Comparison of ENCODE assay signal across 12 cellular contexts in the genomic region with DNA sequence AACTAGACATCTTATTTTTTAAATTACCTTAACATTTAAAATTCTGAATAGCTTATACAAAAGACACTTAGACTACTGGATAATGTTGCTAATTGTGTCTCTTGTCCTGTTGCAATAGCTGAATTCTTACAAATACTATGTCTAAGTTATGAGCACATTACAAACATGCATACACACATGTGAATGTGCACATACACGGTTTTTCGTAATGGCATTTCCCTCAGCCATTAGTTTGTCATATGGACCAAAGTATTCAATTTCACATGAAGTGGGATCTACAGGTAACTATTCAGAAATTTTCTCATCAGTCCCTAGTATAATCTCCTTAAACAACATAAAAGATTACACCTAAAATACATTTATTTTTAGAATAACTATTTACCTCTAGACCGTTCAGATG.
DNase-seq lines count a peak whose midpoint lies in the region; ATAC-seq and TF ChIP-seq lines count a peak whose summit lies in the region.
"Had no signal": no experiment of that assay in that cellular context is flagged by ENCODE, and none has a peak within 500 bp of the region (broad histone marks: within the 10 kb centered on the region; RNA-seq: fewer than 3 reads in every experiment).

No MANE protein-coding gene starts in this region.

- H3K4me3 ChIP-seq in SK-N-SH (ENCODE audit: low read depth in 2 of 2, low read length in 1 of 2) (peak overlapping the region in 1 of 2 experiments; percentile 27; a peak in 1 of 4 replicates), muscle layer of duodenum (ENCODE audit: low read depth in 1 of 2, low read length in 2 of 2) (no peak overlapping the region), upper lobe of right lung (no peak overlapping the region), mesendoderm (ENCODE audit: low read length) (no peak overlapping the region)

- no peak overlapping the region for H4K8ac ChIP-seq in mesendoderm (ENCODE audit: low read depth, low read length)

- no peak overlapping the region for H4K5ac ChIP-seq in mesendoderm (ENCODE audit: low read length)

- TF ChIP-seq RAD21 in SK-N-SH (IDR thresholded peaks at IDR 0.05; ENCODE audit: low read length) = no peak

- peak overlapping the region; percentile 81 to 97; a peak in 3 of 4 replicates for H3K27ac ChIP-seq in SK-N-SH (ENCODE audit: low read depth in 2 of 2, low read length in 1 of 2)
- peak overlapping the region; percentile 58 for H3K27ac ChIP-seq in muscle layer of duodenum (ENCODE audit: low read length)
- peak overlapping the region; percentile 71 for H3K27ac ChIP-seq in upper lobe of right lung
- H3K27ac ChIP-seq in mesendoderm (ENCODE audit: low read depth, low read length) = no peak overlapping the region
- H3K27ac ChIP-seq: 22Rv1 had no signal

- H3K36me3 ChIP-seq in SK-N-SH (replicated peaks in 1 of 2; ENCODE audit: control insufficient read depth in 1 of 2, insufficient read depth in 2 of 2, low read length in 1 of 2) (no peaks in the 10 kb centered on the region), muscle layer of duodenum (ENCODE audit: control insufficient read depth in 1 of 2, insufficient read depth in 2 of 2, low read length in 2 of 2) (no peaks in the 10 kb centered on the region), upper lobe of right lung (no peaks in the 10 kb centered on the region), mesendoderm (ENCODE audit: control insufficient read depth, insufficient read depth, low read length) (no peaks in the 10 kb centered on the region)

- no peak overlapping the region for H2AK5ac ChIP-seq in mesendoderm (ENCODE audit: low read length)

- H3K79me2 ChIP-seq in SK-N-SH (ENCODE audit: insufficient read depth) (no peaks in the 10 kb centered on the region), mesendoderm (ENCODE audit: control insufficient read depth, insufficient read depth, low read length) (no peaks in the 10 kb centered on the region)

- H3K27me3 ChIP-seq in SK-N-SH (ENCODE audit: insufficient read depth) (no peaks in the 10 kb centered on the region), muscle layer of duodenum (ENCODE audit: low read depth, low read length) (no peaks in the 10 kb centered on the region), upper lobe of right lung (no peaks in the 10 kb centered on the region), mesendoderm (ENCODE audit: insufficient read depth, low read length, poor library complexity) (no peaks in the 10 kb centered on the region)

- H3K9ac ChIP-seq in SK-N-SH = peak overlapping the region; percentile 68
- H3K9ac ChIP-seq in mesendoderm (ENCODE audit: low read length) = no peak overlapping the region

- no peak overlapping the region for H2BK5ac ChIP-seq in mesendoderm (ENCODE audit: low read length)

- no peak overlapping the region for H3K18ac ChIP-seq in mesendoderm (ENCODE audit: low read length)

- no peak overlapping the region for H3K23ac ChIP-seq in mesendoderm (ENCODE audit: low read length)

- intact Hi-C loops in upper lobe of right lung (cut with DNase I) = no loop called here

- H3K56ac ChIP-seq in mesendoderm (ENCODE audit: low read length) = no peak overlapping the region

- POLR2A ChIA-PET in SK-N-SH (lab: Yijun Ruan, JAX) = no interaction called here

- CTCF ChIA-PET in SK-N-SH (lab: Yijun Ruan, JAX) = interaction anchor here (0.7 to 1.3 kb wide), 2 partner anchors 10 to 91 kb away, joined by 3 to 8 read pairs; no protein-coding TSS in a partner anchor

- DNase-seq in SK-N-SH (no peak), dermis blood vessel endothelial cell (peak; percentile 42), upper lobe of right lung (no peak), mesendoderm (no peak), HCEC 1CT (no peak)
- no peak for DNase-seq in activated CD4-positive, alpha-beta T cell treated with anti-CD3 and anti-CD28 coated beads, Interleukin-2, amount 50 U/mL, for 1 hour
- DNase-seq: activated effector memory CD4-positive, alpha-beta T cell treated with Interleukin-2 at 50 U/mL for 16 hours; midbrain; NCI-H2171 had no signal

- H3K9me3 ChIP-seq in SK-N-SH = no peaks in the 10 kb centered on the region
- no peaks in the 10 kb centered on the region for H3K9me3 ChIP-seq in muscle layer of duodenum (ENCODE audit: control insufficient read depth in 1 of 2, low read length in 2 of 2)
- H3K9me3 ChIP-seq in upper lobe of right lung = no peaks in the 10 kb centered on the region

- 90% methylated on average over 3 of the region's 3 CpGs for WGBS in SK-N-SH (ENCODE audit: low lambda C conversion rate)
- WGBS in mesendoderm (ENCODE audit: extremely low coverage, insufficient coverage, low lambda C conversion rate) = no CpG with 5 or more reads among the region's 3 CpGs

- H3F3A ChIP-seq in SK-N-SH (replicated peaks; ENCODE audit: insufficient read depth) = peaks cover 23% of the 10 kb centered on the region

- ATAC-seq in SK-N-SH treated with all-trans-retinoic acid at 6 μM for 48 hours = no peak
- no peak for ATAC-seq in upper lobe of right lung

- no peaks in the 10 kb centered on the region for H3K9me2 ChIP-seq in SK-N-SH

- no peak for TF ChIP-seq EP300 in SK-N-SH (IDR thresholded peaks at IDR 0.05; ENCODE audit: borderline replicate concordance in 1 of 2, low read depth in 1 of 2, low read length in 1 of 2)

- H2BK15ac ChIP-seq in mesendoderm (replicated peaks; ENCODE audit: low read depth) = no peak overlapping the region

- no peak overlapping the region for H2BK120ac ChIP-seq in mesendoderm (ENCODE audit: low read depth, low read length)

- H3K79me1 ChIP-seq in mesendoderm (ENCODE audit: low read length) = no peaks in the 10 kb centered on the region

- H3K4me1 ChIP-seq in SK-N-SH (ENCODE audit: control insufficient read depth in 1 of 2, insufficient read depth in 2 of 2, low read depth in 1 of 2, low read length in 1 of 2) (peaks cover 0 to 21% of the 10 kb centered on the region in 2 experiments; a peak in 1 of 4 replicates), muscle layer of duodenum (ENCODE audit: control insufficient read depth in 1 of 2, insufficient read depth in 2 of 2, low read length in 2 of 2) (no peaks in the 10 kb centered on the region), upper lobe of right lung (peaks cover 6% of the 10 kb centered on the region), mesendoderm (ENCODE audit: control insufficient read depth, low read depth, low read length) (no peaks in the 10 kb centered on the region)

- no peak overlapping the region for H3K4ac ChIP-seq in mesendoderm (ENCODE audit: low read depth, low read length)

- H3K4me2 ChIP-seq in SK-N-SH (peak overlapping the region; percentile 62; the same call in 1 of the 2 replicates), mesendoderm (ENCODE audit: low read length) (no peak overlapping the region)

- H2AFZ ChIP-seq in SK-N-SH (ENCODE audit: low read depth) = peak overlapping the region; percentile 45

- TF ChIP-seq CTCF in SK-N-SH (IDR thresholded peaks at IDR 0.05) (no peak), upper lobe of right lung (IDR thresholded peaks at IDR 0.05) (no peak)

- no peaks in the 10 kb centered on the region for H4K20me1 ChIP-seq in SK-N-SH (ENCODE audit: insufficient read depth)

TF ChIP-seq in SK-N-SH, 30 proteins besides CTCF, POLR2A, EP300 and RAD21 (continues in another document):
- TF ChIP-seq RXRA (IDR thresholded peaks at IDR 0.05; ENCODE audit: borderline replicate concordance, low read depth) = no peak
- TF ChIP-seq JUND (IDR thresholded peaks at IDR 0.05) = no peak
- no peak for TF ChIP-seq EZH2phosphoT487 (IDR thresholded peaks at IDR 0.05; ENCODE audit: borderline replicate concordance, low read depth)
- TF ChIP-seq SMC3 (IDR thresholded peaks at IDR 0.05; ENCODE audit: low read depth, low read length) = no peak
- no peak for TF ChIP-seq GATA2 (CRISPR knock-in tag; IDR thresholded peaks at IDR 0.05)
- no peak for TF ChIP-seq ZBTB33 (IDR thresholded peaks at IDR 0.05; ENCODE audit: borderline replicate concordance, low read depth)
- TF ChIP-seq MXI1 (IDR thresholded peaks at IDR 0.05; ENCODE audit: low read depth, low read length) = no peak

TF ChIP-seq in SK-N-SH treated with all-trans-retinoic acid at 6 μM for 48 hours, 23 proteins besides CTCF, POLR2A, EP300 and RAD21:
- TF ChIP-seq OSR1 (CRISPR knock-in tag; IDR thresholded peaks at IDR 0.05) (no peak), RARB (CRISPR knock-in tag; IDR thresholded peaks at IDR 0.05) (no peak), ZFP30 (CRISPR knock-in tag; IDR thresholded peaks at IDR 0.05) (no peak), ISL1 (CRISPR knock-in tag; IDR thresholded peaks at IDR 0.05) (no peak), CREB5 (CRISPR knock-in tag; IDR thresholded peaks at IDR 0.05; ENCODE audit: low read depth) (no peak)
- TF ChIP-seq, protein P1, sequence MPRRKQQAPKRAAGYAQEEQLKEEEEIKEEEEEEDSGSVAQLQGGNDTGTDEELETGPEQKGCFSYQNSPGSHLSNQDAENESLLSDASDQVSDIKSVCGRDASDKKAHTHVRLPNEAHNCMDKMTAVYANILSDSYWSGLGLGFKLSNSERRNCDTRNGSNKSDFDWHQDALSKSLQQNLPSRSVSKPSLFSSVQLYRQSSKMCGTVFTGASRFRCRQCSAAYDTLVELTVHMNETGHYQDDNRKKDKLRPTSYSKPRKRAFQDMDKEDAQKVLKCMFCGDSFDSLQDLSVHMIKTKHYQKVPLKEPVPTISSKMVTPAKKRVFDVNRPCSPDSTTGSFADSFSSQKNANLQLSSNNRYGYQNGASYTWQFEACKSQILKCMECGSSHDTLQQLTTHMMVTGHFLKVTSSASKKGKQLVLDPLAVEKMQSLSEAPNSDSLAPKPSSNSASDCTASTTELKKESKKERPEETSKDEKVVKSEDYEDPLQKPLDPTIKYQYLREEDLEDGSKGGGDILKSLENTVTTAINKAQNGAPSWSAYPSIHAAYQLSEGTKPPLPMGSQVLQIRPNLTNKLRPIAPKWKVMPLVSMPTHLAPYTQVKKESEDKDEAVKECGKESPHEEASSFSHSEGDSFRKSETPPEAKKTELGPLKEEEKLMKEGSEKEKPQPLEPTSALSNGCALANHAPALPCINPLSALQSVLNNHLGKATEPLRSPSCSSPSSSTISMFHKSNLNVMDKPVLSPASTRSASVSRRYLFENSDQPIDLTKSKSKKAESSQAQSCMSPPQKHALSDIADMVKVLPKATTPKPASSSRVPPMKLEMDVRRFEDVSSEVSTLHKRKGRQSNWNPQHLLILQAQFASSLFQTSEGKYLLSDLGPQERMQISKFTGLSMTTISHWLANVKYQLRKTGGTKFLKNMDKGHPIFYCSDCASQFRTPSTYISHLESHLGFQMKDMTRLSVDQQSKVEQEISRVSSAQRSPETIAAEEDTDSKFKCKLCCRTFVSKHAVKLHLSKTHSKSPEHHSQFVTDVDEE (CRISPR knock-in tag; IDR thresholded peaks at IDR 0.05) = no peak
TF ChIP-seq in SK-N-SH treated with all-trans-retinoic acid at 6 μM for 48 hours: peak in this region for 0.
